Comparison of ENCODE assay signal across 8 cellular contexts in the genomic region with DNA sequence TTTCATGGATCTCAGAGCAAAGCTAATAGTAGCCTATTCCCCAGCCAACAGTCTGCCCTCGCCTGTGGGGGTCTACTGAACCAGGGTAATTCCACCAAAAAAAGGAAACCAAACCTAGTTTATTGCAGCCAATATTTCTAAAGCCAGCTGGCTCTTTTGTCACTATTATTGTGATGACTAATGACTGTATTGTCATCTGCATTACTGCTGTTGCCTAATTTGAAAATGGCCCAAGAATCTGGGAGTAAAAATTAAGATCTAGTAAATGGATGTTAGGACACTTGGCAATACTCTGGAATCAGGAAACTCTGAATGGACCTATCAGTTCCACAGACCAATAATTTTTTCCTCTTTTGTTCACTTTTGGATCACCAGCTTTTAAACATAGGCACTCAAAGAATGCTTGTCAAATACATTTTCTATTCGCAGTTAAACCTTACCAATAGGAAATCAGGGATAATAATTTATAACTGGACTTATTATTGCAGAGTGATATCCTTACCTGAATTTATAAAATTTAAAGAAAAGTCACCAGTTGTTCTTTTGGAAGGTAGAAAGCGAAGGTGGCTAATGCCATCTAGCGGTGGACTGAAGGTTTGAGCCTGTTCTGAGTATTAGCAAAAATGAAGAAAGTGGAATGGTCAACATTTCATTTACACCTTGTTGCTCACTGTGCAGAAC.
DNase-seq lines count a peak whose midpoint lies in the region; ATAC-seq and TF ChIP-seq lines count a peak whose summit lies in the region.

No MANE protein-coding gene starts in this region.

- DNase-seq in GM03348 (ENCODE audit: low spot score), result peak; percentile 52
- DNase-seq in KG1 (lab: John Stamatoyannopoulos, UW), result peak; percentile 20
- DNase-seq in RWPE2 (ENCODE audit: low spot score), result no peak
- DNase-seq in central memory CD4-positive, alpha-beta T cell, result peak; percentile 30
- peak; percentile 75 for DNase-seq in left kidney (ENCODE audit: low read depth, low spot score)
- peak; percentile 17 for DNase-seq in stimulated activated CD8-positive, alpha-beta memory T cell treated with anti-CD3 and anti-CD28 coated beads, Interleukin-4, amount 100 ng/mL, for 24 hours (ENCODE audit: low read depth)
- DNase-seq in NCI-H1436 treated with DMSO at 0.1 percent for 48 hours (lab: John Stamatoyannopoulos, UW), result no peak

- H3K27ac ChIP-seq in RWPE2 (ENCODE audit: poor library complexity, severe bottlenecking), result no peak overlapping the region

- ATAC-seq in RWPE2 (ENCODE audit: low read depth) (peak; percentile 41; the same call in 1 of the 3 replicates), HG03280 (IDR thresholded peaks at IDR 0.05; ENCODE audit: unreplicated experiment) (no peak)

- H3K4me3 ChIP-seq in RWPE2 (ENCODE audit: severe bottlenecking), result no peak overlapping the region

- peak; percentile 96 for TF ChIP-seq CTCF in RWPE2 (IDR thresholded peaks at IDR 0.05; ENCODE audit: poor library complexity, severe bottlenecking)

- no peaks in the 10 kb centered on the region for H3K4me1 ChIP-seq in RWPE2 (ENCODE audit: insufficient read depth, poor library complexity, severe bottlenecking)

- no peaks in the 10 kb centered on the region for H3K36me3 ChIP-seq in RWPE2 (ENCODE audit: low read depth)

- no peaks in the 10 kb centered on the region for H3K9me3 ChIP-seq in RWPE2 (ENCODE audit: severe bottlenecking)

- H3K27me3 ChIP-seq in RWPE2 (ENCODE audit: insufficient read depth, poor library complexity, severe bottlenecking), result no peaks in the 10 kb centered on the region

Comparison
In these comparisons a context has a peak if more than half of its experiments do, and no peak if none do; other contexts are left out.
1. DNase-seq: peak in GM03348 (single experiment), KG1 (single experiment), central memory CD4-positive, alpha-beta T cell (single experiment), left kidney (single experiment) and stimulated activated CD8-positive, alpha-beta memory T cell treated with anti-CD3 and anti-CD28 coated beads, Interleukin-4, amount 100 ng/mL, for 24 hours (single experiment); none in RWPE2 (single experiment) and NCI-H1436 treated with DMSO at 0.1 percent for 48 hours (single experiment).